In genomic region chr11:19345848-19346681, GRCh38 we compare ENCODE assay signal across 8 cellular contexts.
DNase-seq lines count a peak whose midpoint lies in the region; ATAC-seq and TF ChIP-seq lines count a peak whose summit lies in the region.

No MANE protein-coding gene starts in this region.

- peaks cover 10% of the 10 kb centered on the region for H3K4me1 Mint-ChIP-seq in Calu3 (ENCODE audit: low read depth, unreplicated experiment)

- ATAC-seq in GM21515 (IDR thresholded peaks at IDR 0.05; ENCODE audit: unreplicated experiment), result peak; percentile 36

- BruUV-seq in Calu3 (replicated peaks; lab: Mats Ljungman, UMichigan), result no TSS peak

- CTCF ChIA-PET in Calu3 (lab: Charles Lee), result no interaction called here

- H3K9me3 Mint-ChIP-seq in Calu3 (ENCODE audit: low read depth, unreplicated experiment), result no peaks in the 10 kb centered on the region

- no peaks in the 10 kb centered on the region for H3K36me3 Mint-ChIP-seq in Calu3 (ENCODE audit: insufficient read depth, unreplicated experiment)

- no peak for TF ChIP-seq CTCF in Calu3 (IDR thresholded peaks at IDR 0.05; ENCODE audit: unreplicated experiment)

- intact Hi-C loops in Calu3 (cut with micrococcal nuclease; ENCODE audit: unreplicated experiment), result no loop called here

- H3K27me3 Mint-ChIP-seq in Calu3 (ENCODE audit: unreplicated experiment), result peaks cover 100% of the 10 kb centered on the region

- H3K27ac Mint-ChIP-seq in Calu3 (ENCODE audit: unreplicated experiment), result no peak overlapping the region

- DNase-seq in Calu3 (peak; percentile 13), NCI-H69 (lab: John Stamatoyannopoulos, UW) (peak; percentile 22), fibroblast of peridontal ligament (ENCODE audit: extremely low read depth) (peak; percentile 40), occipital lobe (lab: John Stamatoyannopoulos, UW) (peak; percentile 66), NCI-H2107 (lab: John Stamatoyannopoulos, UW) (no peak), NCI-H226 (no peak)
- no peak for DNase-seq in stimulated activated CD4-positive, alpha-beta T cell treated with anti-CD3 and anti-CD28 coated beads, Interleukin-2, amount 100 ng/mL, for 24 hours

- peak overlapping the region; percentile 26 for H3K4me3 Mint-ChIP-seq in Calu3 (ENCODE audit: low read depth, unreplicated experiment)

Comparison
In these comparisons a context has a peak if more than half of its experiments do, and no peak if none do; other contexts are left out.
1. DNase-seq: peak in Calu3 (single experiment), NCI-H69 (single experiment), fibroblast of peridontal ligament (single experiment) and occipital lobe (single experiment); none in NCI-H2107 (single experiment), stimulated activated CD4-positive, alpha-beta T cell treated with anti-CD3 and anti-CD28 coated beads, Interleukin-2, amount 100 ng/mL, for 24 hours (0 of 2) and NCI-H226 (single experiment).